ENCODE assay signal across 20 cellular contexts in the genomic region with DNA sequence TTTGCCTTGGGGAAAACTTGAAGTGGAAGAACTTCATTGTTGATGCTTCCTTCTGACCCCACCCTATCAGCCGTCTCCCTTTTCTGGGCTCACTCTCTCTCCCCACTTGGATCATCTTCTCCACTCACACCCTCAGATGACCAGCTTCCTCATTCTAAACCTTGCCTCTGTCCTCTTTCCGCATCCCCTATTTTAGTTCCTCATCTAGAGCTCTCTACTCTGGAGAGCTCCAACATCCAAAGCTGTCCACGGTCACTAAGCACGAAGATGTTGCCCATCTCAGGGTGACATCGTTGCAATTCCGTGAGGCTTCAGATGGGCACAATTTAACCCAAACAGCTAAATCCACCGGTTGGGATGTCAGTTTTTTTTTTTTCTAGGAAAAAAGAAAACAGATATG.
"Had no signal": no experiment of that assay in that cellular context is flagged by ENCODE, and none has a peak within 500 bp of the region (broad histone marks: within the 10 kb centered on the region; RNA-seq: fewer than 3 reads in every experiment).

No MANE protein-coding gene starts in this region.

- H3K27me3 ChIP-seq: neutrophil, thyroid gland had no signal

- H3K36me3 ChIP-seq: left ventricle myocardium inferior, neutrophil, thyroid gland had no signal

- H3K9me3 ChIP-seq: left ventricle myocardium inferior, neutrophil, thyroid gland had no signal

- H3K4me1 ChIP-seq: left ventricle myocardium inferior, parathyroid adenoma, thyroid gland had no signal

- ATAC-seq: natural killer cell; stimulated activated memory B cell treated with anti-CD40 and anti-IgM and Interleukin-4, amounts not matched to agents 10 μg/mL and 1 μg/mL and 100 μg/mL, for 72 hours had no signal

- H3K4me3 ChIP-seq: left ventricle myocardium inferior, thyroid gland had no signal

- H3K27ac ChIP-seq: left ventricle myocardium inferior, neutrophil, parathyroid adenoma, thyroid gland had no signal

- DNase-seq: activated CD4-positive, alpha-beta T cell treated with anti-CD3 and anti-CD28 coated beads, Interleukin-2, amount 50 U/mL, for 1 hour; activated CD8-positive, alpha-beta memory T cell treated with anti-CD3 and anti-CD28 coated beads for 24 hours; activated naive CD4-positive, alpha-beta T cell treated with Interleukin-2 at 50 U/mL for 16 hours; anterior cingulate cortex; cerebellar nuclear complex; effector memory CD4-positive, alpha-beta T cell; foreskin fibroblast; glutamatergic neuron; hypothalamus; kidney; left ventricle myocardium inferior; natural killer cell; retina; stimulated activated CD4-positive, alpha-beta T cell treated with anti-CD3 and anti-CD28 coated beads, Interleukin-2, amount 100 ng/mL, for 48 hours; thyroid gland had no signal

- FAIRE-seq: kidney, TTC549, urothelium cell line had no signal
